ENCODE assay signal across 24 cellular contexts in genomic region chr2:215860076-215860475, GRCh38.
"Had no signal": no experiment of that assay in that cellular context is flagged by ENCODE, and none has a peak within 500 bp of the region (broad histone marks: within the 10 kb centered on the region; RNA-seq: fewer than 3 reads in every experiment).

No MANE protein-coding gene starts in this region.

- H3K27ac ChIP-seq: dorsolateral prefrontal cortex, gastrocnemius medialis, heart left ventricle, hepatocyte, neural progenitor cell, prostate gland, right atrium auricular region, transverse colon, vagina had no signal

- H3K4me2 ChIP-seq: hepatocyte, neural progenitor cell had no signal

- H3K79me2 ChIP-seq: hepatocyte had no signal

- H3K4me3 Mint-ChIP-seq: memory B cell; naive thymus-derived CD4-positive, alpha-beta T cell; nephron; neural progenitor cell; stimulated activated naive B cell treated with anti-CD40 and anti-IgM and Interleukin-4, amounts not matched to agents 10 μg/mL and 1 μg/mL and 100 μg/mL, for 72 hours; stimulated activated naive CD8-positive, alpha-beta T cell treated with anti-CD3 and anti-CD28 coated beads, Interleukin-15, Interleukin-2, amounts not matched to agents 100 ng/mL and 50 ng/mL, for 24 hours had no signal

- H3K27me3 ChIP-seq: dorsolateral prefrontal cortex, gastrocnemius medialis, heart left ventricle, hepatocyte, neural progenitor cell, right atrium auricular region, transverse colon, vagina had no signal

- H3K27ac Mint-ChIP-seq: memory B cell; naive thymus-derived CD4-positive, alpha-beta T cell; neural progenitor cell; stimulated activated naive B cell treated with anti-CD40 and anti-IgM and Interleukin-4, amounts not matched to agents 10 μg/mL and 1 μg/mL and 100 μg/mL, for 72 hours; stimulated activated naive CD8-positive, alpha-beta T cell treated with anti-CD3 and anti-CD28 coated beads, Interleukin-15, Interleukin-2, amounts not matched to agents 100 ng/mL and 50 ng/mL, for 24 hours had no signal

- FAIRE-seq: colon, kidney had no signal

- ATAC-seq: esophagus mucosa; heart left ventricle; left lobe of liver; mucosa of descending colon; naive thymus-derived CD4-positive, alpha-beta T cell; stimulated activated naive B cell treated with anti-CD40 and anti-IgM and Interleukin-4, amounts not matched to agents 10 μg/mL and 1 μg/mL and 100 μg/mL, for 72 hours had no signal

- H2AFZ ChIP-seq: hepatocyte, neural progenitor cell had no signal

- DNase-seq: dorsolateral prefrontal cortex; effector CD4-positive, alpha-beta T cell; foreskin fibroblast; gastrocnemius medialis; heart left ventricle; kidney; mucosa of descending colon; naive thymus-derived CD4-positive, alpha-beta T cell; nucleus accumbens; stimulated activated CD4-positive, alpha-beta T cell treated with anti-CD3 and anti-CD28 coated beads, Interleukin-2, amount 100 ng/mL, for 24 hours; stimulated activated naive B cell treated with anti-CD40 and anti-IgM and Interleukin-4, amounts not matched to agents 10 μg/mL and 1 μg/mL and 100 μg/mL, for 72 hours; transverse colon had no signal

- H3K9me3 Mint-ChIP-seq: memory B cell; nephron; neural progenitor cell; stimulated activated naive B cell treated with anti-CD40 and anti-IgM and Interleukin-4, amounts not matched to agents 10 μg/mL and 1 μg/mL and 100 μg/mL, for 72 hours; stimulated activated naive CD8-positive, alpha-beta T cell treated with anti-CD3 and anti-CD28 coated beads, Interleukin-15, Interleukin-2, amounts not matched to agents 100 ng/mL and 50 ng/mL, for 24 hours had no signal

- H3K36me3 Mint-ChIP-seq: memory B cell; naive thymus-derived CD4-positive, alpha-beta T cell; neural progenitor cell; stimulated activated naive B cell treated with anti-CD40 and anti-IgM and Interleukin-4, amounts not matched to agents 10 μg/mL and 1 μg/mL and 100 μg/mL, for 72 hours had no signal

- H3K4me1 Mint-ChIP-seq: memory B cell; naive thymus-derived CD4-positive, alpha-beta T cell; neural progenitor cell; stimulated activated naive B cell treated with anti-CD40 and anti-IgM and Interleukin-4, amounts not matched to agents 10 μg/mL and 1 μg/mL and 100 μg/mL, for 72 hours had no signal

- H3K9ac ChIP-seq: neural progenitor cell had no signal

- H3K9me3 ChIP-seq: gastrocnemius medialis, heart left ventricle, mucosa of descending colon, prostate gland, right atrium auricular region, transverse colon, vagina had no signal

- H3K36me3 ChIP-seq: gastrocnemius medialis, heart left ventricle, neural progenitor cell, prostate gland, right atrium auricular region, transverse colon, vagina had no signal

- H3K4me3 ChIP-seq: dorsolateral prefrontal cortex, gastrocnemius medialis, heart left ventricle, hepatocyte, lung, mucosa of descending colon, neural progenitor cell, prostate gland, right atrium auricular region, transverse colon, vagina had no signal

- H3K4me1 ChIP-seq: gastrocnemius medialis, heart left ventricle, neural progenitor cell, prostate gland, right atrium auricular region, vagina had no signal
